ENCODE assay signal across 15 cellular contexts in the genomic region with DNA sequence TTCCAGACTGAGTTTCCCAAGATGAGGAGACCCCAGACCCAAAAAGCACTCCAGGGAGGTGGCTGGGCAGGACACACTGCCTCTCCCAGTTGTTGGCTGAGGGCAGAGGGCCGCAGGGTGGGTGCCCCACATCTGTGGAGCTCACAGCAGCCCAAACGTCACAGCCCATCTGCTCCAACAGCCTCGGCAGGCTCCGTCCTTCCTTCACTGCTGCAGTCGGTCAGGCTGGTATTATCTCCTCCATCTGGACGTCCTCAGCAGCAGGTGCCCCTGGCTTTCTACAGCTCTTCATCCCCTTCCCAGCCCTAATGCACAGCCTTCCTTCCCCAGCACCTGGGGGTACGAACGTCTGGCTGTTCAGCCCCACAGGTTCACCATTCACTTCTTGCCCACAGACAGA. TPM values are rescaled to one million over a fixed set of nuclear protein-coding genes. Genes with fewer than 3 reads are reported as not detected.
DNase-seq lines count a peak whose midpoint lies in the region; ATAC-seq and TF ChIP-seq lines count a peak whose summit lies in the region.
"Had no signal": no experiment of that assay in that cellular context is flagged by ENCODE, and none has a peak within 500 bp of the region (broad histone marks: within the 10 kb centered on the region; RNA-seq: fewer than 3 reads in every experiment).

No MANE protein-coding gene starts in this region.

- H3F3A ChIP-seq in Loucy (ENCODE audit: low read depth): 0 out of 2 replicates have a peak, but pooled peaks cover 3% of the 10 kb centered on the region

- peaks cover 5% of the 10 kb centered on the region for H3K36me3 Mint-ChIP-seq in activated naive CD8-positive, alpha-beta T cell treated with anti-CD3 and anti-CD28 coated beads, Interleukin-2, amount 10 ng/mL, durations not matched to agents 7 days and 5 days
- H3K36me3 Mint-ChIP-seq in activated naive CD8-positive, alpha-beta T cell treated with anti-CD3 and anti-CD28 coated beads, Interleukin-2, amount 50 U/mL, for 24 hours (ENCODE audit: low read depth): no peaks in the 10 kb centered on the region
- H3K36me3 Mint-ChIP-seq in stimulated activated effector memory CD8-positive, alpha-beta T cell treated with anti-CD3 and anti-CD28 coated beads, Interleukin-12 subunit alpha, Interleukin-12 subunit beta, amount 100 ng/mL, for 72 hours: no peaks in the 10 kb centered on the region
- H3K36me3 Mint-ChIP-seq: CD14-positive monocyte had no signal

- H3K27ac ChIP-seq in WERI-Rb-1 (peak overlapping the region; percentile 76), left lung (no peak overlapping the region)
- H3K27ac ChIP-seq: PC-9, SK-N-MC had no signal

- H2AFZ ChIP-seq in Loucy (ENCODE audit: low read length): no peak overlapping the region
- H2AFZ ChIP-seq: PC-9 had no signal

- H3K36me3 ChIP-seq in Loucy (ENCODE audit: insufficient read depth, low read length): no peaks in the 10 kb centered on the region
- H3K36me3 ChIP-seq in WERI-Rb-1: peaks cover 3% of the 10 kb centered on the region; the same call in 1 of the 2 replicates
- H3K36me3 ChIP-seq in left lung: peaks cover 0 to 1% of the 10 kb centered on the region in 2 donors
- H3K36me3 ChIP-seq: HAP-1 had no signal

- H3K27ac Mint-ChIP-seq in activated naive CD8-positive, alpha-beta T cell treated with anti-CD3 and anti-CD28 coated beads, Interleukin-2, amount 10 ng/mL, durations not matched to agents 7 days and 5 days: no peak overlapping the region
- no peak overlapping the region for H3K27ac Mint-ChIP-seq in activated naive CD8-positive, alpha-beta T cell treated with anti-CD3 and anti-CD28 coated beads, Interleukin-2, amount 50 U/mL, for 24 hours
- H3K27ac Mint-ChIP-seq in stimulated activated effector memory CD8-positive, alpha-beta T cell treated with anti-CD3 and anti-CD28 coated beads, Interleukin-12 subunit alpha, Interleukin-12 subunit beta, amount 100 ng/mL, for 72 hours: peak overlapping the region; percentile 56

- no peak overlapping the region for H3K4me3 Mint-ChIP-seq in activated naive CD8-positive, alpha-beta T cell treated with anti-CD3 and anti-CD28 coated beads, Interleukin-2, amount 10 ng/mL, durations not matched to agents 7 days and 5 days
- H3K4me3 Mint-ChIP-seq in activated naive CD8-positive, alpha-beta T cell treated with anti-CD3 and anti-CD28 coated beads, Interleukin-2, amount 50 U/mL, for 24 hours: no peak overlapping the region
- no peak overlapping the region for H3K4me3 Mint-ChIP-seq in stimulated activated effector memory CD8-positive, alpha-beta T cell treated with anti-CD3 and anti-CD28 coated beads, Interleukin-12 subunit alpha, Interleukin-12 subunit beta, amount 100 ng/mL, for 72 hours

- H3K79me2 ChIP-seq in Loucy (ENCODE audit: insufficient read depth, low read length): no peaks in the 10 kb centered on the region

- H3K9ac ChIP-seq in Loucy (ENCODE audit: low read depth, low read length, poor library complexity, severe bottlenecking): peak overlapping the region; percentile 33

- H3K27me3 ChIP-seq in Loucy (ENCODE audit: insufficient read depth, low read length, poor library complexity, severe bottlenecking) (no peaks in the 10 kb centered on the region), WERI-Rb-1 (ENCODE audit: insufficient read depth, low read depth, severe bottlenecking) (no peaks in the 10 kb centered on the region), left lung (peaks cover 0 to 12% of the 10 kb centered on the region in 2 donors)

- peaks cover 13% of the 10 kb centered on the region for H3K27me3 Mint-ChIP-seq in activated naive CD8-positive, alpha-beta T cell treated with anti-CD3 and anti-CD28 coated beads, Interleukin-2, amount 10 ng/mL, durations not matched to agents 7 days and 5 days
- peaks cover 26% of the 10 kb centered on the region for H3K27me3 Mint-ChIP-seq in activated naive CD8-positive, alpha-beta T cell treated with anti-CD3 and anti-CD28 coated beads, Interleukin-2, amount 50 U/mL, for 24 hours

- H3K9me3 ChIP-seq in Loucy (ENCODE audit: insufficient read depth, low read depth, low read length) (no peaks in the 10 kb centered on the region), WERI-Rb-1 (ENCODE audit: severe bottlenecking) (no peaks in the 10 kb centered on the region), left lung (no peaks in the 10 kb centered on the region)
- H3K9me3 ChIP-seq: HAP-1 had no signal

- H3K9me2 ChIP-seq in Loucy (replicated peaks; ENCODE audit: low read depth, low read length): no peaks in the 10 kb centered on the region

- POLR2A ChIA-PET in activated naive CD8-positive, alpha-beta T cell treated with anti-CD3 and anti-CD28 coated beads, Interleukin-2, amount 10 ng/mL, durations not matched to agents 7 days and 5 days (lab: Charles Lee): interaction anchor here (3.8 kb wide), 1 partner anchor 9 kb away, joined by 15 read pairs; no protein-coding TSS in a partner anchor

- no peak for TF ChIP-seq CTCF in Loucy (conservative IDR thresholded peaks at IDR 0.05; ENCODE audit: low read length)
- no peak for TF ChIP-seq CTCF in WERI-Rb-1 (IDR thresholded peaks at IDR 0.05; ENCODE audit: low read depth, low read length)
- no peak for TF ChIP-seq CTCF in left lung (IDR thresholded peaks at IDR 0.05)

- H3K9me3 Mint-ChIP-seq in activated naive CD8-positive, alpha-beta T cell treated with anti-CD3 and anti-CD28 coated beads, Interleukin-2, amount 10 ng/mL, durations not matched to agents 7 days and 5 days: no peaks in the 10 kb centered on the region
- H3K9me3 Mint-ChIP-seq in activated naive CD8-positive, alpha-beta T cell treated with anti-CD3 and anti-CD28 coated beads, Interleukin-2, amount 50 U/mL, for 24 hours: no peaks in the 10 kb centered on the region
- H3K9me3 Mint-ChIP-seq in stimulated activated effector memory CD8-positive, alpha-beta T cell treated with anti-CD3 and anti-CD28 coated beads, Interleukin-12 subunit alpha, Interleukin-12 subunit beta, amount 100 ng/mL, for 72 hours: no peaks in the 10 kb centered on the region

- H3K4me3 ChIP-seq in Loucy (ENCODE audit: low read length, poor library complexity, severe bottlenecking) (no peak overlapping the region), WERI-Rb-1 (ENCODE audit: low read depth, low read length) (no peak overlapping the region), left lung (no peak overlapping the region)
- H3K4me3 ChIP-seq: HAP-1, PC-9, SK-N-MC had no signal

- peaks cover 32% of the 10 kb centered on the region for H3K4me1 Mint-ChIP-seq in activated naive CD8-positive, alpha-beta T cell treated with anti-CD3 and anti-CD28 coated beads, Interleukin-2, amount 10 ng/mL, durations not matched to agents 7 days and 5 days
- H3K4me1 Mint-ChIP-seq in activated naive CD8-positive, alpha-beta T cell treated with anti-CD3 and anti-CD28 coated beads, Interleukin-2, amount 50 U/mL, for 24 hours: peaks cover 37% of the 10 kb centered on the region
- peaks cover 64% of the 10 kb centered on the region for H3K4me1 Mint-ChIP-seq in stimulated activated effector memory CD8-positive, alpha-beta T cell treated with anti-CD3 and anti-CD28 coated beads, Interleukin-12 subunit alpha, Interleukin-12 subunit beta, amount 100 ng/mL, for 72 hours

- H3K4me1 ChIP-seq in Loucy (ENCODE audit: insufficient read depth, low read length, poor library complexity, severe bottlenecking) (peaks cover 86% of the 10 kb centered on the region), left lung (peaks cover 2 to 28% of the 10 kb centered on the region in 2 donors)
- H3K4me1 ChIP-seq: HAP-1 had no signal

- DNase-seq in activated naive CD8-positive, alpha-beta T cell treated with anti-CD3 and anti-CD28 coated beads, Interleukin-2, amount 10 ng/mL, durations not matched to agents 7 days and 5 days: peak; percentile 32
- no peak for DNase-seq in activated naive CD8-positive, alpha-beta T cell treated with anti-CD3 and anti-CD28 coated beads, Interleukin-2, amount 50 U/mL, for 24 hours
- DNase-seq in WERI-Rb-1: peak; percentile 80
- no peak for DNase-seq in stimulated activated effector memory CD8-positive, alpha-beta T cell treated with anti-CD3 and anti-CD28 coated beads, Interleukin-12 subunit alpha, Interleukin-12 subunit beta, amount 100 ng/mL, for 72 hours (ENCODE audit: low spot score in 2 of 2)
- no peak for DNase-seq in AG08396 (ENCODE audit: low spot score)
- no peak for DNase-seq in left lung
- DNase-seq in NCI-H187 treated with DMSO at 0.1 percent for 48 hours (lab: John Stamatoyannopoulos, UW): no peak
- DNase-seq: NCI-H1105 treated with DMSO at 0.1 percent for 48 hours, NCI-H1694 treated with DMSO at 0.1 percent for 48 hours, NCI-H345, PC-9 had no signal

- intact Hi-C loops in left lung (cut with DNase I): no loop called here

- ATAC-seq in activated naive CD8-positive, alpha-beta T cell treated with anti-CD3 and anti-CD28 coated beads, Interleukin-2, amount 10 ng/mL, durations not matched to agents 7 days and 5 days (ENCODE audit: low read depth): no peak
- no peak for ATAC-seq in activated naive CD8-positive, alpha-beta T cell treated with anti-CD3 and anti-CD28 coated beads, Interleukin-2, amount 50 U/mL, for 24 hours
- ATAC-seq in stimulated activated effector memory CD8-positive, alpha-beta T cell treated with anti-CD3 and anti-CD28 coated beads, Interleukin-12 subunit alpha, Interleukin-12 subunit beta, amount 100 ng/mL, for 72 hours: no peak
- ATAC-seq in left lung: no peak

- H3K4me2 ChIP-seq in Loucy (ENCODE audit: low read depth, low read length, poor library complexity, severe bottlenecking): no peak overlapping the region
- H3K4me2 ChIP-seq: PC-9 had no signal

- H4K20me1 ChIP-seq in Loucy (ENCODE audit: insufficient read depth, low read length, poor library complexity, severe bottlenecking): no peaks in the 10 kb centered on the region

RNA-seq across cellular contexts. Expression of gene PRMT7, which starts 55.2 kb away (rescaled TPM):
- 10 to 100 TPM; 85.7 to 87.3 TPM for total RNA-seq in activated naive CD8-positive, alpha-beta T cell treated with anti-CD3 and anti-CD28 coated beads, Interleukin-2, amount 10 ng/mL, durations not matched to agents 7 days and 5 days
- total RNA-seq in left lung: 10 to 100 TPM; 29.0 to 35.4 TPM

RNA-seq across cellular contexts. Expression of gene SLC7A6OS, which starts 55.3 kb away (rescaled TPM):
- 10 to 100 TPM; 38.2 to 44.4 TPM for total RNA-seq in activated naive CD8-positive, alpha-beta T cell treated with anti-CD3 and anti-CD28 coated beads, Interleukin-2, amount 10 ng/mL, durations not matched to agents 7 days and 5 days
- 10 to 100 TPM; 11.7 to 17.0 TPM for total RNA-seq in left lung

Comparison
In these comparisons a context has a peak if more than half of its experiments do, and no peak if none do; other contexts are left out.
1. DNase-seq: peak in activated naive CD8-positive, alpha-beta T cell treated with anti-CD3 and anti-CD28 coated beads, Interleukin-2, amount 10 ng/mL, durations not matched to agents 7 days and 5 days (single experiment) and WERI-Rb-1 (single experiment); none in activated naive CD8-positive, alpha-beta T cell treated with anti-CD3 and anti-CD28 coated beads, Interleukin-2, amount 50 U/mL, for 24 hours (single experiment), stimulated activated effector memory CD8-positive, alpha-beta T cell treated with anti-CD3 and anti-CD28 coated beads, Interleukin-12 subunit alpha, Interleukin-12 subunit beta, amount 100 ng/mL, for 72 hours (0 of 2), AG08396 (single experiment), left lung (0 of 2) and NCI-H187 treated with DMSO at 0.1 percent for 48 hours (single experiment).